In genomic region chr15:63915888-63916731, GRCh38 we compare ENCODE assay signal across 10 cellular contexts.
DNase-seq lines count a peak whose midpoint lies in the region; ATAC-seq and TF ChIP-seq lines count a peak whose summit lies in the region.
"Had no signal": no experiment of that assay in that cellular context is flagged by ENCODE, and none has a peak within 500 bp of the region (broad histone marks: within the 10 kb centered on the region; RNA-seq: fewer than 3 reads in every experiment).

No MANE protein-coding gene starts in this region.

- no peak overlapping the region for H3K27ac Mint-ChIP-seq in activated CD8-positive, alpha-beta T cell treated with anti-CD3 and anti-CD28 coated beads for 36 hours
- H3K27ac Mint-ChIP-seq in activated CD8-positive, alpha-beta T cell treated with anti-CD3 and anti-CD28 coated beads, Interleukin-2, amount 10 ng/mL, durations not matched to agents 7 days and 5 days: no peak overlapping the region
- H3K27ac Mint-ChIP-seq: stimulated activated naive CD8-positive, alpha-beta T cell treated with anti-CD3 and anti-CD28 coated beads, Interleukin-15, Interleukin-2, amounts not matched to agents 100 ng/mL and 50 ng/mL, for 24 hours had no signal

- H3K4me1 ChIP-seq in adrenal gland (replicated peaks in 1 of 2): no peaks in the 10 kb centered on the region

- no peak overlapping the region for H3K4me3 ChIP-seq in adrenal gland

- H3K4me1 Mint-ChIP-seq in activated CD8-positive, alpha-beta T cell treated with anti-CD3 and anti-CD28 coated beads for 36 hours (ENCODE audit: low read depth): peaks cover 13% of the 10 kb centered on the region
- peaks cover 17% of the 10 kb centered on the region for H3K4me1 Mint-ChIP-seq in activated CD8-positive, alpha-beta T cell treated with anti-CD3 and anti-CD28 coated beads, Interleukin-2, amount 10 ng/mL, durations not matched to agents 7 days and 5 days (ENCODE audit: low read depth)

- H3K27me3 Mint-ChIP-seq in activated CD8-positive, alpha-beta T cell treated with anti-CD3 and anti-CD28 coated beads for 36 hours: no peaks in the 10 kb centered on the region
- no peaks in the 10 kb centered on the region for H3K27me3 Mint-ChIP-seq in activated CD8-positive, alpha-beta T cell treated with anti-CD3 and anti-CD28 coated beads, Interleukin-2, amount 10 ng/mL, durations not matched to agents 7 days and 5 days (ENCODE audit: low read depth)
- H3K27me3 Mint-ChIP-seq: stimulated activated naive CD8-positive, alpha-beta T cell treated with anti-CD3 and anti-CD28 coated beads, Interleukin-15, Interleukin-2, amounts not matched to agents 100 ng/mL and 50 ng/mL, for 24 hours had no signal

- H3K27me3 ChIP-seq in adrenal gland: no peaks in the 10 kb centered on the region

- no peak overlapping the region for H3K4me3 Mint-ChIP-seq in activated CD8-positive, alpha-beta T cell treated with anti-CD3 and anti-CD28 coated beads for 36 hours
- H3K4me3 Mint-ChIP-seq in activated CD8-positive, alpha-beta T cell treated with anti-CD3 and anti-CD28 coated beads, Interleukin-2, amount 10 ng/mL, durations not matched to agents 7 days and 5 days: no peak overlapping the region
- H3K4me3 Mint-ChIP-seq: stimulated activated naive CD8-positive, alpha-beta T cell treated with anti-CD3 and anti-CD28 coated beads, Interleukin-15, Interleukin-2, amounts not matched to agents 100 ng/mL and 50 ng/mL, for 24 hours had no signal

- no peak for TF ChIP-seq POLR2A in adrenal gland (IDR thresholded peaks at IDR 0.05)

- no peak for TF ChIP-seq CTCF in activated CD8-positive, alpha-beta T cell treated with anti-CD3 and anti-CD28 coated beads for 36 hours (IDR thresholded peaks at IDR 0.05)
- peak in 4 of 6 experiments; percentile 16 to 41 (median 34) for TF ChIP-seq CTCF in adrenal gland (IDR thresholded peaks at IDR 0.05)

- no peaks in the 10 kb centered on the region for H3K9me3 ChIP-seq in adrenal gland (replicated peaks in 1 of 3)

- CTCF ChIA-PET in activated CD8-positive, alpha-beta T cell treated with anti-CD3 and anti-CD28 coated beads for 36 hours (lab: Charles Lee): no interaction called here
- CTCF ChIA-PET in activated CD8-positive, alpha-beta T cell treated with anti-CD3 and anti-CD28 coated beads, Interleukin-2, amount 10 ng/mL, durations not matched to agents 7 days and 5 days (lab: Charles Lee): interaction anchor here (1.4 kb wide), 1 partner anchor 131 kb away, joined by 4 read pairs; no protein-coding TSS in a partner anchor

- no peaks in the 10 kb centered on the region for H3K9me3 Mint-ChIP-seq in activated CD8-positive, alpha-beta T cell treated with anti-CD3 and anti-CD28 coated beads for 36 hours
- no peaks in the 10 kb centered on the region for H3K9me3 Mint-ChIP-seq in activated CD8-positive, alpha-beta T cell treated with anti-CD3 and anti-CD28 coated beads, Interleukin-2, amount 10 ng/mL, durations not matched to agents 7 days and 5 days (ENCODE audit: insufficient read depth)
- H3K9me3 Mint-ChIP-seq: stimulated activated naive CD8-positive, alpha-beta T cell treated with anti-CD3 and anti-CD28 coated beads, Interleukin-15, Interleukin-2, amounts not matched to agents 100 ng/mL and 50 ng/mL, for 24 hours had no signal

- 66 to 71% (median 69%) methylated on average over 8 to 9 of the region's 9 CpGs for WGBS in adrenal gland, 4 donors

- H3K36me3 ChIP-seq in adrenal gland (replicated peaks in 1 of 2): no peaks in the 10 kb centered on the region

- peak; percentile 27 for ATAC-seq in activated CD8-positive, alpha-beta T cell treated with anti-CD3 and anti-CD28 coated beads for 36 hours
- no peak for ATAC-seq in activated CD8-positive, alpha-beta T cell treated with anti-CD3 and anti-CD28 coated beads, Interleukin-2, amount 10 ng/mL, durations not matched to agents 7 days and 5 days
- ATAC-seq in HG03460 (IDR thresholded peaks at IDR 0.05; ENCODE audit: unreplicated experiment) (no peak), GM18909 (IDR thresholded peaks at IDR 0.05; ENCODE audit: poor library complexity, unreplicated experiment) (no peak), GM19324 (IDR thresholded peaks at IDR 0.05; ENCODE audit: low FRiP score, unreplicated experiment) (no peak)
- ATAC-seq in stimulated activated naive CD8-positive, alpha-beta T cell treated with anti-CD3 and anti-CD28 coated beads, Interleukin-15, Interleukin-2, amounts not matched to agents 100 U/mL and 50 U/mL, for 24 hours: no peak

- no peaks in the 10 kb centered on the region for H3K36me3 Mint-ChIP-seq in activated CD8-positive, alpha-beta T cell treated with anti-CD3 and anti-CD28 coated beads for 36 hours (ENCODE audit: low read depth)
- no peaks in the 10 kb centered on the region for H3K36me3 Mint-ChIP-seq in activated CD8-positive, alpha-beta T cell treated with anti-CD3 and anti-CD28 coated beads, Interleukin-2, amount 10 ng/mL, durations not matched to agents 7 days and 5 days (ENCODE audit: low read depth)

- POLR2A ChIA-PET in activated CD8-positive, alpha-beta T cell treated with anti-CD3 and anti-CD28 coated beads for 36 hours (lab: Charles Lee): interaction anchor here (0.6 to 0.8 kb wide), 3 partner anchors 12 to 368 kb away, joined by 3 read pairs; no protein-coding TSS in a partner anchor
- POLR2A ChIA-PET in activated CD8-positive, alpha-beta T cell treated with anti-CD3 and anti-CD28 coated beads, Interleukin-2, amount 10 ng/mL, durations not matched to agents 7 days and 5 days (lab: Charles Lee): no interaction called here

- DNase-seq in activated CD8-positive, alpha-beta T cell treated with anti-CD3 and anti-CD28 coated beads for 36 hours: no peak
- DNase-seq in activated CD8-positive, alpha-beta T cell treated with anti-CD3 and anti-CD28 coated beads, Interleukin-2, amount 10 ng/mL, durations not matched to agents 7 days and 5 days: no peak
- DNase-seq in adrenal gland (no peak), iPS-NIHi7 (ENCODE audit: extremely low spot score) (peak; percentile 57)
- DNase-seq in stimulated activated naive CD8-positive, alpha-beta T cell treated with anti-CD3 and anti-CD28 coated beads, Interleukin-15, Interleukin-2, amounts not matched to agents 100 U/mL and 50 U/mL, for 24 hours: no peak

- intact Hi-C loops in activated CD8-positive, alpha-beta T cell treated with anti-CD3 and anti-CD28 coated beads for 36 hours (cut with micrococcal nuclease): no loop called here
- intact Hi-C loops in adrenal gland (cut with DNase I): loop anchor here in 1 of 2 donors (10.0 kb wide), 1 partner anchor 129 kb away; the partner anchor contains the start of gene DAPK2

- peak overlapping the region in 1 of 5 donors; percentile 29 for H3K27ac ChIP-seq in adrenal gland
- H3K27ac ChIP-seq: HL-60 had no signal
